Comparison of ENCODE assay signal across 8 cellular contexts in genomic region chr10:96089670-96090462, GRCh38. TPM values are rescaled to one million over a fixed set of nuclear protein-coding genes. Genes with fewer than 3 reads are reported as not detected.
A peak's percentile ranks its signal among the peaks of the same experiment; 100 is the strongest.
DNase-seq lines count a peak whose midpoint lies in the region; ATAC-seq and TF ChIP-seq lines count a peak whose summit lies in the region.

No MANE protein-coding gene starts in this region.

- peak; percentile 93 for DNase-seq in CD14-positive monocyte (ENCODE audit: low spot score)
- peak; percentile 95 for DNase-seq in NCI-H748 (lab: John Stamatoyannopoulos, UW; ENCODE audit: unreplicated experiment)
- peak; percentile 89 for DNase-seq in activated CD4-positive, alpha-beta T cell treated with anti-CD3 and anti-CD28 coated beads, Interleukin-2, amount 50 U/mL, for 1 hour
- peak; percentile 94 for DNase-seq in dedifferentiated amniotic fluid mesenchymal stem cell (ENCODE audit: extremely low spot score)
- peak; percentile 96 to 97 for DNase-seq in lung microvascular endothelial cell (ENCODE audit: low read depth in 2 of 2)
- peak; percentile 82 to 86 for DNase-seq in stimulated activated CD8-positive, alpha-beta memory T cell treated with anti-CD3 and anti-CD28 coated beads, Interleukin-2, amount 100 ng/mL, for 1 hour (ENCODE audit: low read depth in 2 of 2)

- ATAC-seq in GM19351 (IDR thresholded peaks at IDR 0.05; ENCODE audit: unreplicated experiment) (peak; percentile 92), HG03520 (IDR thresholded peaks at IDR 0.05; ENCODE audit: unreplicated experiment) (peak; percentile 83)

- intact Hi-C loops in CD14-positive monocyte (cut with micrococcal nuclease), result loop anchor here (1.0 to 5.0 kb wide), 3 partner anchors 39 to 48 kb away; partner anchors contain the start of genes CCNJ (in 1 of the 2) and ZNF518A (in 1 of the 2)

- H3K4me3 Mint-ChIP-seq in CD14-positive monocyte, result peak overlapping the region; percentile 92 to 95

- peaks cover 19 to 29% (median 27%) of the 10 kb centered on the region in 3 donors for H3K27me3 Mint-ChIP-seq in CD14-positive monocyte (ENCODE audit: low read depth in 3 of 3)

- peak overlapping the region; percentile 98 to 99 (median 99) for H3K27ac Mint-ChIP-seq in CD14-positive monocyte

- peaks cover 3 to 23% (median 21%) of the 10 kb centered on the region in 7 donors for H3K9me3 Mint-ChIP-seq in CD14-positive monocyte

- peaks cover 7% of the 10 kb centered on the region for H3K4me1 Mint-ChIP-seq in CD14-positive monocyte

- H3K36me3 Mint-ChIP-seq in CD14-positive monocyte, result peaks cover 0 to 10% of the 10 kb centered on the region in 2 donors

- TF ChIP-seq CTCF in CD14-positive monocyte (IDR thresholded peaks at IDR 0.05), result no peak

RNA-seq across cellular contexts. Expression of gene ZNF518A, which starts 40.2 kb away (rescaled TPM):
- 10 to 100 TPM in 1 of 2 donors, 1 to 10 TPM in 1; 9.5 to 15.8 TPM for polyA plus RNA-seq in CD14-positive monocyte
- total RNA-seq in lung microvascular endothelial cell, result 7.8 and 12.1 TPM in 2 replicates

RNA-seq across cellular contexts. Expression of gene CCNJ, which starts 46.5 kb away (rescaled TPM):
- polyA plus RNA-seq in CD14-positive monocyte, result 1 to 10 TPM; 1.3 to 2.5 TPM
- 21.4 and 41.7 TPM in 2 replicates for total RNA-seq in lung microvascular endothelial cell

Comparison
In these comparisons a context has a peak if more than half of its experiments do, and no peak if none do; other contexts are left out.
1. Peak in every context shown above with its lines: DNase-seq and ATAC-seq.